In genomic region chr10:47047577-47048532, GRCh38 we compare ENCODE assay signal across 8 cellular contexts.
A peak's percentile ranks its signal among the peaks of the same experiment; 100 is the strongest.
DNase-seq lines count a peak whose midpoint lies in the region; ATAC-seq and TF ChIP-seq lines count a peak whose summit lies in the region.

No MANE protein-coding gene starts in this region.

- in situ Hi-C loops in Caki2 (cut with HindIII; ENCODE audit: low pct_unique_long_range_greater_than_20kb, low sequenced_read_pairs), result no loop called here

- no peaks in the 10 kb centered on the region for H3K9me3 Mint-ChIP-seq in nephron

- H3K27ac ChIP-seq in HCT116 (ENCODE audit: low read depth, low read length) (no peak overlapping the region; the same call in 1 of the 2 replicates), OCI-LY3 (ENCODE audit: low read length) (no peak overlapping the region)

- peaks cover 43% of the 10 kb centered on the region for H3K4me1 Mint-ChIP-seq in nephron

- peak; percentile 88 for TF ChIP-seq RAD21 in HCT116 (IDR thresholded peaks at IDR 0.05; ENCODE audit: low read depth)

- POLR2A ChIA-PET in HCT116 (lab: Charles Lee), result interaction anchor here (1.1 kb wide), 1 partner anchor 264 kb away, joined by 3 read pairs; no protein-coding TSS in a partner anchor

- H2AFZ ChIP-seq in HCT116 (ENCODE audit: low read depth, low read length, poor library complexity, severe bottlenecking) (peak overlapping the region; percentile 56), OCI-LY3 (ENCODE audit: low read depth, low read length) (no peak overlapping the region)

- peaks cover 10% of the 10 kb centered on the region for H3K27me3 Mint-ChIP-seq in nephron (ENCODE audit: low read depth)

- no peaks in the 10 kb centered on the region for H3K9me3 ChIP-seq in HCT116 (ENCODE audit: control insufficient read depth in 1 of 2, insufficient read depth in 1 of 2, low read depth in 1 of 2, low read length in 2 of 2)
- H3K9me3 ChIP-seq in OCI-LY3 (ENCODE audit: insufficient read depth, low read length), result no peaks in the 10 kb centered on the region

- H3K4me2 ChIP-seq in HCT116 (ENCODE audit: low read length), result peak overlapping the region; percentile 28
- H3K4me2 ChIP-seq in OCI-LY3 (ENCODE audit: low read length), result no peak overlapping the region; the same call in 1 of the 2 replicates

- RAD21 ChIA-PET in HCT116 (lab: Charles Lee; ENCODE audit: low non-redundant PET in 1 of 2, low total read pairs in 2 of 2, uncharacterized antibody in 2 of 2, unreplicated experiment in 2 of 2), result interaction anchor here (0.7 to 1.5 kb wide), 9 partner anchors 17 to 293 kb away, joined by 3 to 22 read pairs (median 3); no protein-coding TSS in a partner anchor

- no TSS peak for BruUV-seq in HCT116 (replicated peaks; lab: Mats Ljungman, UMichigan)

- H3K36me3 ChIP-seq in HCT116 (ENCODE audit: control insufficient read depth in 1 of 2, insufficient read depth in 2 of 2, low read length in 2 of 2) (no peaks in the 10 kb centered on the region), OCI-LY3 (replicated peaks; ENCODE audit: low read depth, low read length) (no peaks in the 10 kb centered on the region)

- TF ChIP-seq POLR2A in HCT116 (IDR thresholded peaks at IDR 0.05; ENCODE audit: borderline replicate concordance, extremely low read depth, insufficient read depth, insufficient read length), result no peak

- H3K4me1 ChIP-seq in HCT116 (ENCODE audit: control insufficient read depth in 1 of 2, insufficient read depth in 2 of 2, low read length in 2 of 2) (no peaks in the 10 kb centered on the region), OCI-LY3 (ENCODE audit: low read length) (no peaks in the 10 kb centered on the region)

- peak; percentile 94 for ATAC-seq in HCT116
- ATAC-seq in esophagus mucosa, result peak; percentile 72
- ATAC-seq in HG02610 (IDR thresholded peaks at IDR 0.05; ENCODE audit: unreplicated experiment), result no peak

- no peak overlapping the region for H3K4me3 Mint-ChIP-seq in nephron

- intact Hi-C loops in HCT116 (cut with micrococcal nuclease), result loop anchor here (1.0 to 2.0 kb wide), 2 partner anchors 265 to 292 kb away; no protein-coding TSS in a partner anchor

- no peaks in the 10 kb centered on the region for H3K27me3 ChIP-seq in HCT116 (ENCODE audit: insufficient read depth, low read length)
- H3K27me3 ChIP-seq in OCI-LY3 (ENCODE audit: low read depth, low read length), result no peaks in the 10 kb centered on the region

- H3K9ac ChIP-seq in HCT116 (ENCODE audit: low read length), result no peak overlapping the region
- no peak overlapping the region for H3K9ac ChIP-seq in OCI-LY3 (ENCODE audit: low read length)

- H3K79me2 ChIP-seq in HCT116 (ENCODE audit: insufficient read depth, low read length) (no peaks in the 10 kb centered on the region), OCI-LY3 (ENCODE audit: low read length) (no peaks in the 10 kb centered on the region)

- H4K20me1 ChIP-seq in HCT116 (ENCODE audit: insufficient read depth) (no peaks in the 10 kb centered on the region), OCI-LY3 (ENCODE audit: insufficient read depth, low read length) (no peaks in the 10 kb centered on the region)

- no peaks in the 10 kb centered on the region for H3K9me2 ChIP-seq in HCT116 (ENCODE audit: insufficient read depth)

- TF ChIP-seq CTCF in HCT116 (IDR thresholded peaks at IDR 0.05 in 2 of 3, conservative IDR thresholded peaks at IDR 0.05 in 1 of 3; ENCODE audit: borderline replicate concordance in 1 of 3, insufficient read depth in 1 of 3, low read depth in 2 of 3, low read length in 2 of 3), result peak; percentile 77 to 89 (median 89); a peak in 5 of 6 replicates
- TF ChIP-seq CTCF in OCI-LY3 (IDR thresholded peaks at IDR 0.05; ENCODE audit: low read depth, low read length), result peak; percentile 69
- TF ChIP-seq CTCF in nephron (IDR thresholded peaks at IDR 0.05; ENCODE audit: unreplicated experiment in 3 of 3), result peak; percentile 74 to 83 (median 80)

- CTCF ChIA-PET in HCT116 (lab: Charles Lee), result interaction anchor here (0.6 to 1.8 kb wide), 25 partner anchors 8 to 314 kb away, joined by 3 to 51 read pairs (median 4); no protein-coding TSS in a partner anchor

- H3K36me3 Mint-ChIP-seq in nephron (ENCODE audit: low read depth), result no peaks in the 10 kb centered on the region

- no peak overlapping the region for H3K4me3 ChIP-seq in HCT116 (replicated peaks in 1 of 2; ENCODE audit: low read depth in 1 of 2, low read length in 2 of 2)
- no peak overlapping the region for H3K4me3 ChIP-seq in OCI-LY3 (ENCODE audit: low read length)

- peak overlapping the region in 1 of 3 experiments; percentile 47 for H3K27ac Mint-ChIP-seq in nephron

- DNase-seq in Caki2 (ENCODE audit: low read depth) (peak; percentile 24), HCT116 (ENCODE audit: low read depth, low spot score) (peak; percentile 45), activated T-cell treated with anti-CD3 and anti-CD28 coated beads for 48 hours (ENCODE audit: low read depth) (peak; percentile 73)
- peak; percentile 34 to 80 (median 67) for DNase-seq in stimulated activated naive CD4-positive, alpha-beta T cell (lab: John Stamatoyannopoulos, UW)

TF ChIP-seq in HCT116, 20 proteins besides CTCF, POLR2A, EP300 and RAD21:
- TF ChIP-seq ZBTB33 (IDR thresholded peaks at IDR 0.05; ENCODE audit: extremely low read depth, insufficient replicate concordance, low read length) (no peak), SP1 (IDR thresholded peaks at IDR 0.05; ENCODE audit: low read depth) (no peak), EGR1 (IDR thresholded peaks at IDR 0.05; ENCODE audit: low read depth) (no peak), POLR2AphosphoS5 (IDR thresholded peaks at IDR 0.05; ENCODE audit: low read depth, low read length) (no peak), CBX3 (IDR thresholded peaks at IDR 0.05; ENCODE audit: low read depth) (no peak)
